Comparison of ENCODE assay signal across 7 cellular contexts in genomic region chr13:91398413-91399188, GRCh38. TPM values are rescaled to one million over a fixed set of nuclear protein-coding genes. Genes with fewer than 3 reads are reported as not detected.
DNase-seq lines count a peak whose midpoint lies in the region; ATAC-seq, FAIRE-seq and TF ChIP-seq lines count a peak whose summit lies in the region.

GPC5 (plus strand) TSS chr13:91398621.

- peak within 1 kb of the TSS; percentile 82 for H3K4me2 ChIP-seq in keratinocyte (ENCODE audit: control insufficient read depth, extremely low read depth, insufficient read depth, low read depth, low read length)

- no peak for TF ChIP-seq CTCF in WERI-Rb-1 (IDR thresholded peaks at IDR 0.05; ENCODE audit: low read depth, low read length)
- TF ChIP-seq CTCF in bronchial epithelial cell (IDR thresholded peaks at IDR 0.05; ENCODE audit: insufficient read depth, low read length, severe bottlenecking) = no peak
- no peak for TF ChIP-seq CTCF in keratinocyte (optimal IDR thresholded peaks at IDR 0.05 in 1 of 3, IDR thresholded peaks at IDR 0.05 in 1 of 3, conservative IDR thresholded peaks at IDR 0.05 in 1 of 3; ENCODE audit: extremely low read depth in 1 of 3, insufficient read depth in 2 of 3, low read length in 3 of 3)

- dilution Hi-C loops in keratinocyte (cut with MboI; ENCODE audit: extremely low pct_ligation_motif_present, low sequenced_read_pairs) = no loop called here

- no peaks in the 10 kb centered on the region for H3K9me3 ChIP-seq in WERI-Rb-1 (ENCODE audit: severe bottlenecking)
- no peaks in the 10 kb centered on the region for H3K9me3 ChIP-seq in keratinocyte (ENCODE audit: control insufficient read depth, low read depth, low read length)

- FAIRE-seq in bronchial epithelial cell (lab: Jason Lieb, UNC) (no peak), keratinocyte (lab: Jason Lieb, UNC) (no peak)

- H3K27ac ChIP-seq in WERI-Rb-1 (no peak within 1 kb of the TSS), keratinocyte (ENCODE audit: control insufficient read depth, insufficient read depth, low read length) (no peak within 1 kb of the TSS)

- no peaks in the 10 kb centered on the region for H3K27me3 ChIP-seq in WERI-Rb-1 (ENCODE audit: insufficient read depth, low read depth, severe bottlenecking)
- peaks cover 19% of the 10 kb centered on the region for H3K27me3 ChIP-seq in bronchial epithelial cell (ENCODE audit: control insufficient read depth, insufficient read depth, low read length)
- H3K27me3 ChIP-seq in keratinocyte (ENCODE audit: control insufficient read depth, extremely low read depth, insufficient read depth, low read length) = peaks cover 26% of the 10 kb centered on the region

- no peaks in the 10 kb centered on the region for H3K36me3 ChIP-seq in WERI-Rb-1
- H3K36me3 ChIP-seq in bronchial epithelial cell (ENCODE audit: control insufficient read depth, insufficient read depth, low read length) = no peaks in the 10 kb centered on the region
- no peaks in the 10 kb centered on the region for H3K36me3 ChIP-seq in keratinocyte (ENCODE audit: control insufficient read depth in 2 of 2, extremely low read depth in 1 of 2, insufficient read depth in 2 of 2, low read length in 2 of 2)

- H4K20me1 ChIP-seq in keratinocyte (ENCODE audit: control insufficient read depth, extremely low read depth, insufficient read depth, low read length) = no peaks in the 10 kb centered on the region

- peaks cover 4% of the 10 kb centered on the region for H3K4me1 ChIP-seq in keratinocyte (ENCODE audit: control insufficient read depth, extremely low read depth, insufficient read depth, low read length)

- peak within 1 kb of the TSS; percentile 46 for H3K4me3 ChIP-seq in WERI-Rb-1 (ENCODE audit: low read depth, low read length)
- H3K4me3 ChIP-seq in bronchial epithelial cell (ENCODE audit: low read depth, low read length) = peak within 1 kb of the TSS; percentile 30
- peak within 1 kb of the TSS; percentile 31 to 62 (median 59) for H3K4me3 ChIP-seq in keratinocyte (ENCODE audit: control insufficient read depth in 2 of 3, extremely low read depth in 1 of 3, insufficient read depth in 2 of 3, low read depth in 1 of 3, low read length in 3 of 3)

- ATAC-seq in GM18519 (IDR thresholded peaks at IDR 0.05; ENCODE audit: low FRiP score, unreplicated experiment) (peak; percentile 96), HG02763 (IDR thresholded peaks at IDR 0.05; ENCODE audit: unreplicated experiment) (peak; percentile 95)

- H3K9me1 ChIP-seq in keratinocyte (ENCODE audit: control insufficient read depth, extremely low read depth, insufficient read depth, low read length) = no peaks in the 10 kb centered on the region

- no peak within 1 kb of the TSS for H3K9ac ChIP-seq in keratinocyte (ENCODE audit: control insufficient read depth, extremely low read depth, insufficient read depth, low read length)

- DNase-seq in NCI-H128 (lab: John Stamatoyannopoulos, UW; ENCODE audit: unreplicated experiment) = peak; percentile 20
- DNase-seq in WERI-Rb-1 = peak; percentile 92
- peak; percentile 43 for DNase-seq in bronchial epithelial cell (ENCODE audit: low read depth)
- no peak for DNase-seq in keratinocyte (ENCODE audit: low read depth, low spot score)
- DNase-seq in stimulated activated CD4-positive, alpha-beta T cell treated with anti-CD3 and anti-CD28 coated beads, Interleukin-15, amount 100 ng/mL, for 48 hours (ENCODE audit: low read depth in 2 of 2) = peak; percentile 69 to 81

- no peaks in the 10 kb centered on the region for H3K79me2 ChIP-seq in keratinocyte (ENCODE audit: control insufficient read depth, insufficient read depth, low read length)

- peak within 1 kb of the TSS; percentile 75 for H2AFZ ChIP-seq in keratinocyte (ENCODE audit: control insufficient read depth, low read length)

RNA-seq across cellular contexts. Expression of gene GPC5, which starts in this region (rescaled TPM):
- total RNA-seq in bronchial epithelial cell = under 0.01 and 1.8 TPM in 2 replicates
- 0.10 to 0.17 TPM (median 0.10 TPM) in 3 replicates for polyA plus RNA-seq in keratinocyte
- 3.5 TPM for polyA plus RNA-seq in keratinocyte (2011; ENCODE audit: low read depth)
- polyA plus RNA-seq in keratinocyte (2011; cell fraction: cytosol; rRNA removed) = 0.16 TPM in 1 of 2 replicates, not detected in the other
- polyA plus RNA-seq in keratinocyte (2011; cell fraction: nucleus; rRNA removed) = 0.25 and 0.37 TPM in 2 replicates
- 0.11 and 0.72 TPM in 2 replicates for polyA plus RNA-seq in keratinocyte (2012; ENCODE audit: low replicate concordance)
- polyA minus RNA-seq in keratinocyte = 1.8 TPM in 1 of 3 replicates, not detected in the others
- not detected for polyA minus RNA-seq in keratinocyte (2011; cell fraction: cytosol; rRNA and poly(A)+ RNA removed)
- 0.93 TPM in 1 of 2 replicates, not detected in the other for polyA minus RNA-seq in keratinocyte (2011; cell fraction: nucleus; rRNA and poly(A)+ RNA removed)
